13 cellular contexts compared by ENCODE assay signal in the genomic region with DNA sequence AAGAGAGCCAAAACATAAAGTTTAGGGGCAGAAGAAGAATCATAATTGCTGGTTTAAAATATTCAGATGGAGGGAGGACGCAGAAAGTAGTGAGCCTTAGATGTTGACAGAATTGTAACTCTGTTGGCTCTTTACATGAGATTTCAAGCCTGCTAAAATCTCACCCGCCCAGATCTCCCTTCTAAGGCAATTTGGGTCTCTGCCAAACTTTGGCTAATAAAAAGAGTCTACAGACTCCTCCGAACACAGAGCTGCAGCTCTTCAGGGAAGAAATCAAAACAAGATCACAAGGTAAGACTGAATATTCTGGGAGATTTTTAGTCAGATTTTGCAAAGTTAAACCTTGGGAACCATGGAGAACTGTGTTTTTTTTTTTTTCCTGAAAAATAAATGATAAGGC. TPM values are rescaled to one million over a fixed set of nuclear protein-coding genes. Genes with fewer than 3 reads are reported as not detected.
DNase-seq lines count a peak whose midpoint lies in the region; ATAC-seq and TF ChIP-seq lines count a peak whose summit lies in the region.
"Had no signal": no experiment of that assay in that cellular context is flagged by ENCODE, and none has a peak within 500 bp of the region (broad histone marks: within the 10 kb centered on the region; RNA-seq: fewer than 3 reads in every experiment).

Gene IL33, plus strand, starts transcription at position 246 of the 400 bp plus-strand sequence. CDS start 25,888 bp downstream, outside the sequence.

- CTCF ChIA-PET in HEK293T (lab: Yijun Ruan, JAX) = no interaction called here

- no peaks in the 10 kb centered on the region for H3K4me1 ChIP-seq in breast epithelium
- no peaks in the 10 kb centered on the region for H3K4me1 ChIP-seq in smooth muscle cell (ENCODE audit: low read depth)

- no peak for TF ChIP-seq POLR2A in breast epithelium (IDR thresholded peaks at IDR 0.05)

- no peak within 1 kb of the TSS for H3K9ac ChIP-seq in smooth muscle cell (ENCODE audit: low read depth)

- intact Hi-C loops in breast epithelium (cut with DNase I; ENCODE audit: low total_unique reads) = no loop called here

- H4K20me1 ChIP-seq in smooth muscle cell (ENCODE audit: low read depth) = no peaks in the 10 kb centered on the region

- DNase-seq in HEK293T (ENCODE audit: extremely low spot score) (peak; percentile 12), breast epithelium (ENCODE audit: low spot score in 2 of 2) (no peak), left kidney (ENCODE audit: low read depth, low spot score) (peak; percentile 41), smooth muscle cell (lab: John Stamatoyannopoulos, UW; ENCODE audit: unreplicated experiment) (no peak), SIG-M5 (lab: John Stamatoyannopoulos, UW) (no peak), NCI-H2107 (lab: John Stamatoyannopoulos, UW) (no peak)
- no peak for DNase-seq in activated naive CD4-positive, alpha-beta T cell treated with anti-CD3 and anti-CD28 coated beads, Interleukin-2, amount 50 U/mL, for 72 hours (ENCODE audit: low spot score in 2 of 2)
- DNase-seq: Calu3, T-helper 9 cell had no signal

- H3K27me3 ChIP-seq in breast epithelium (no peaks in the 10 kb centered on the region), smooth muscle cell (ENCODE audit: low read depth) (no peaks in the 10 kb centered on the region)

- TF ChIP-seq CTCF in breast epithelium (IDR thresholded peaks at IDR 0.05) = no peak
- no peak for TF ChIP-seq CTCF in smooth muscle cell (IDR thresholded peaks at IDR 0.05; ENCODE audit: borderline replicate concordance, insufficient read depth, poor library complexity, severe bottlenecking)

- H3F3A ChIP-seq in smooth muscle cell (ENCODE audit: low read depth) = no peaks in the 10 kb centered on the region

- POLR2A ChIA-PET in HEK293T (lab: Yijun Ruan, JAX) = no interaction called here

- H3K36me3 ChIP-seq in breast epithelium = no peaks in the 10 kb centered on the region
- no peaks in the 10 kb centered on the region for H3K36me3 ChIP-seq in smooth muscle cell (ENCODE audit: low read depth)

- H3K9me3 ChIP-seq in breast epithelium (peaks cover 2 to 3% of the 10 kb centered on the region in 2 donors), smooth muscle cell (replicated peaks; ENCODE audit: low read depth) (no peaks in the 10 kb centered on the region)

- H3K9me3 Mint-ChIP-seq in activated naive CD4-positive, alpha-beta T cell treated with anti-CD3 and anti-CD28 coated beads, Interleukin-2, amount 50 U/mL, for 72 hours = peaks cover under 1 to 13% of the 10 kb centered on the region in 2 donors

- no peak within 1 kb of the TSS for H3K27ac Mint-ChIP-seq in activated naive CD4-positive, alpha-beta T cell treated with anti-CD3 and anti-CD28 coated beads, Interleukin-2, amount 50 U/mL, for 72 hours

- H3K4me3 ChIP-seq in breast epithelium (peak within 1 kb of the TSS; percentile 26 to 56 (median 27)), smooth muscle cell (no peak within 1 kb of the TSS)

- WGBS in smooth muscle cell (ENCODE audit: low lambda C conversion rate) = 33% methylated on average over 3 of the region's 3 CpGs

- no peaks in the 10 kb centered on the region for H3K79me2 ChIP-seq in smooth muscle cell (ENCODE audit: low read depth)

- H3K27ac ChIP-seq in breast epithelium = peak within 1 kb of the TSS in 1 of 2 donors; percentile 78
- peak within 1 kb of the TSS; percentile 66 for H3K27ac ChIP-seq in smooth muscle cell (ENCODE audit: low read depth)
- H3K27ac ChIP-seq: epithelial cell of prostate had no signal

- peak within 1 kb of the TSS; percentile 79 for H3K4me2 ChIP-seq in smooth muscle cell

- H3K36me3 Mint-ChIP-seq in activated naive CD4-positive, alpha-beta T cell treated with anti-CD3 and anti-CD28 coated beads, Interleukin-2, amount 50 U/mL, for 72 hours = peaks cover 1 to 2% of the 10 kb centered on the region in 2 donors

- no peak for ATAC-seq in HG03460 (IDR thresholded peaks at IDR 0.05; ENCODE audit: unreplicated experiment)
- no peak for ATAC-seq in activated naive CD4-positive, alpha-beta T cell treated with anti-CD3 and anti-CD28 coated beads, Interleukin-2, amount 50 U/mL, for 72 hours
- ATAC-seq: HCT116 had no signal

- peak within 1 kb of the TSS; percentile 54 for H2AFZ ChIP-seq in smooth muscle cell (ENCODE audit: low read depth)

TF ChIP-seq in HEK293T, 16 proteins besides CTCF, POLR2A, EP300 and RAD21:
- no peak for TF ChIP-seq CTBP1 (IDR thresholded peaks at IDR 0.05; ENCODE audit: borderline replicate concordance)
- no peak for TF ChIP-seq FOXA1 (IDR thresholded peaks at IDR 0.05)
- TF ChIP-seq ARNT (IDR thresholded peaks at IDR 0.05) = no peak
- TF ChIP-seq SP1 (IDR thresholded peaks at IDR 0.05) = no peak
- TF ChIP-seq ZNF384 (IDR thresholded peaks at IDR 0.05) = no peak
- TF ChIP-seq FOXK2 (IDR thresholded peaks at IDR 0.05) = no peak
- no peak for TF ChIP-seq SUZ12 (IDR thresholded peaks at IDR 0.05)
- no peak for TF ChIP-seq ELF4 (IDR thresholded peaks at IDR 0.05)
- no peak for TF ChIP-seq TARDBP (IDR thresholded peaks at IDR 0.05)
- TF ChIP-seq LEF1 (IDR thresholded peaks at IDR 0.05; ENCODE audit: borderline replicate concordance) = no peak
- TF ChIP-seq HDGF (IDR thresholded peaks at IDR 0.05; ENCODE audit: borderline replicate concordance) = no peak
- TF ChIP-seq PKNOX1 (IDR thresholded peaks at IDR 0.05) = no peak
- no peak for TF ChIP-seq FOXM1 (IDR thresholded peaks at IDR 0.05; ENCODE audit: borderline replicate concordance)
- TF ChIP-seq L3MBTL2 (conservative IDR thresholded peaks at IDR 0.05) = no peak
- TF ChIP-seq BHLHE40 (IDR thresholded peaks at IDR 0.05; ENCODE audit: borderline replicate concordance) = no peak
- no peak for TF ChIP-seq NFRKB (IDR thresholded peaks at IDR 0.05)

RNA-seq across cellular contexts. Expression of gene IL33, which starts in this region (rescaled TPM):
- 10 to 100 TPM; 11.7 to 29.2 (median 12.4) TPM for total RNA-seq in breast epithelium
- 14.4 and 18.8 TPM in 2 replicates for total RNA-seq in smooth muscle cell
- polyA plus RNA-seq in smooth muscle cell = 3.8 and 6.7 TPM in 2 replicates
- not detected for total RNA-seq in activated naive CD4-positive, alpha-beta T cell treated with anti-CD3 and anti-CD28 coated beads, Interleukin-2, amount 50 U/mL, for 72 hours
- total RNA-seq: NCI-H460 had no signal

Comparison
In these comparisons a context has a peak if more than half of its experiments do, and no peak if none do; other contexts are left out.
1. RNA of gene IL33 (total RNA-seq): 14.4 to 18.8 TPM in smooth muscle cell and 11.7 to 29.2 TPM in breast epithelium; not detected in activated naive CD4-positive, alpha-beta T cell treated with anti-CD3 and anti-CD28 coated beads, Interleukin-2, amount 50 U/mL, for 72 hours; every median in the first group is over 10 times any median in the second.
2. DNase-seq: peak in HEK293T (single experiment) and left kidney (single experiment); none in breast epithelium (0 of 2), smooth muscle cell (single experiment), SIG-M5 (single experiment), activated naive CD4-positive, alpha-beta T cell treated with anti-CD3 and anti-CD28 coated beads, Interleukin-2, amount 50 U/mL, for 72 hours (0 of 2) and NCI-H2107 (single experiment).